Comparison of ENCODE assay signal across 2 cellular contexts in genomic region chr5:154210163-154210562, GRCh38.
TF ChIP-seq lines count a peak whose summit lies in the region.

No MANE protein-coding gene starts in this region.

TF ChIP-seq in GM23338, 12 proteins besides CTCF, POLR2A, EP300 and RAD21:
- TF ChIP-seq NANOG (IDR thresholded peaks at IDR 0.05; ENCODE audit: borderline replicate concordance) = no peak
- TF ChIP-seq, protein P1, sequence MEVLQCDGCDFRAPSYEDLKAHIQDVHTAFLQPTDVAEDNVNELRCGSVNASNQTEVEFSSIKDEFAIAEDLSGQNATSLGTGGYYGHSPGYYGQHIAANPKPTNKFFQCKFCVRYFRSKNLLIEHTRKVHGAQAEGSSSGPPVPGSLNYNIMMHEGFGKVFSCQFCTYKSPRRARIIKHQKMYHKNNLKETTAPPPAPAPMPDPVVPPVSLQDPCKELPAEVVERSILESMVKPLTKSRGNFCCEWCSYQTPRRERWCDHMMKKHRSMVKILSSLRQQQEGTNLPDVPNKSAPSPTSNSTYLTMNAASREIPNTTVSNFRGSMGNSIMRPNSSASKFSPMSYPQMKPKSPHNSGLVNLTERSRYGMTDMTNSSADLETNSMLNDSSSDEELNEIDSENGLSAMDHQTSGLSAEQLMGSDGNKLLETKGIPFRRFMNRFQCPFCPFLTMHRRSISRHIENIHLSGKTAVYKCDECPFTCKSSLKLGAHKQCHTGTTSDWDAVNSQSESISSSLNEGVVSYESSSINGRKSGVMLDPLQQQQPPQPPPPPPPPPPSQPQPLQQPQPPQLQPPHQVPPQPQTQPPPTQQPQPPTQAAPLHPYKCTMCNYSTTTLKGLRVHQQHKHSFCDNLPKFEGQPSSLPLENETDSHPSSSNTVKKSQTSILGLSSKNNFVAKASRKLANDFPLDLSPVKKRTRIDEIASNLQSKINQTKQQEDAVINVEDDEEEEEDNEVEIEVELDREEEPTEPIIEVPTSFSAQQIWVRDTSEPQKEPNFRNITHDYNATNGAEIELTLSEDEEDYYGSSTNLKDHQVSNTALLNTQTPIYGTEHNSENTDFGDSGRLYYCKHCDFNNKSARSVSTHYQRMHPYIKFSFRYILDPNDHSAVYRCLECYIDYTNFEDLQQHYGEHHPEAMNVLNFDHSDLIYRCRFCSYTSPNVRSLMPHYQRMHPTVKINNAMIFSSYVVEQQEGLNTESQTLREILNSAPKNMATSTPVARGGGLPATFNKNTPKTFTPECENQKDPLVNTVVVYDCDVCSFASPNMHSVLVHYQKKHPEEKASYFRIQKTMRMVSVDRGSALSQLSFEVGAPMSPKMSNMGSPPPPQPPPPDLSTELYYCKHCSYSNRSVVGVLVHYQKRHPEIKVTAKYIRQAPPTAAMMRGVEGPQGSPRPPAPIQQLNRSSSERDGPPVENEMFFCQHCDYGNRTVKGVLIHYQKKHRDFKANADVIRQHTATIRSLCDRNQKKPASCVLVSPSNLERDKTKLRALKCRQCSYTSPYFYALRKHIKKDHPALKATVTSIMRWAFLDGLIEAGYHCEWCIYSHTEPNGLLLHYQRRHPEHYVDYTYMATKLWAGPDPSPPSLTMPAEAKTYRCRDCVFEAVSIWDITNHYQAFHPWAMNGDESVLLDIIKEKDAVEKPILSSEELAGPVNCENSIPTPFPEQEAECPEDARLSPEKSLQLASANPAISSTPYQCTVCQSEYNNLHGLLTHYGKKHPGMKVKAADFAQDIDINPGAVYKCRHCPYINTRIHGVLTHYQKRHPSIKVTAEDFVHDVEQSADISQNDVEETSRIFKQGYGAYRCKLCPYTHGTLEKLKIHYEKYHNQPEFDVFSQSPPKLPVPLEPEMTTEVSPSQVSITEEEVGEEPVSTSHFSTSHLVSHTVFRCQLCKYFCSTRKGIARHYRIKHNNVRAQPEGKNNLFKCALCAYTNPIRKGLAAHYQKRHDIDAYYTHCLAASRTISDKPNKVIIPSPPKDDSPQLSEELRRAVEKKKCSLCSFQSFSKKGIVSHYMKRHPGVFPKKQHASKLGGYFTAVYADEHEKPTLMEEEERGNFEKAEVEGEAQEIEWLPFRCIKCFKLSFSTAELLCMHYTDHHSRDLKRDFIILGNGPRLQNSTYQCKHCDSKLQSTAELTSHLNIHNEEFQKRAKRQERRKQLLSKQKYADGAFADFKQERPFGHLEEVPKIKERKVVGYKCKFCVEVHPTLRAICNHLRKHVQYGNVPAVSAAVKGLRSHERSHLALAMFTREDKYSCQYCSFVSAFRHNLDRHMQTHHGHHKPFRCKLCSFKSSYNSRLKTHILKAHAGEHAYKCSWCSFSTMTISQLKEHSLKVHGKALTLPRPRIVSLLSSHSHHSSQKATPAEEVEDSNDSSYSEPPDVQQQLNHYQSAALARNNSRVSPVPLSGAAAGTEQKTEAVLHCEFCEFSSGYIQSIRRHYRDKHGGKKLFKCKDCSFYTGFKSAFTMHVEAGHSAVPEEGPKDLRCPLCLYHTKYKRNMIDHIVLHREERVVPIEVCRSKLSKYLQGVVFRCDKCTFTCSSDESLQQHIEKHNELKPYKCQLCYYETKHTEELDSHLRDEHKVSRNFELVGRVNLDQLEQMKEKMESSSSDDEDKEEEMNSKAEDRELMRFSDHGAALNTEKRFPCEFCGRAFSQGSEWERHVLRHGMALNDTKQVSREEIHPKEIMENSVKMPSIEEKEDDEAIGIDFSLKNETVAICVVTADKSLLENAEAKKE (CRISPR knock-in tag; IDR thresholded peaks at IDR 0.05) = no peak
- no peak for TF ChIP-seq STAT1 (IDR thresholded peaks at IDR 0.05; ENCODE audit: unreplicated experiment)
- no peak for TF ChIP-seq ZNF331 (CRISPR knock-in tag; IDR thresholded peaks at IDR 0.05; ENCODE audit: low read depth)
- no peak for TF ChIP-seq JUNB (IDR thresholded peaks at IDR 0.05; ENCODE audit: unreplicated experiment)
- no peak for TF ChIP-seq POLR2AphosphoS5 (IDR thresholded peaks at IDR 0.05; ENCODE audit: low read depth)
- TF ChIP-seq ETS1 (IDR thresholded peaks at IDR 0.05) = no peak
- no peak for TF ChIP-seq CREB1 (CRISPR knock-in tag; IDR thresholded peaks at IDR 0.05; ENCODE audit: low read depth)
- TF ChIP-seq, protein P2, sequence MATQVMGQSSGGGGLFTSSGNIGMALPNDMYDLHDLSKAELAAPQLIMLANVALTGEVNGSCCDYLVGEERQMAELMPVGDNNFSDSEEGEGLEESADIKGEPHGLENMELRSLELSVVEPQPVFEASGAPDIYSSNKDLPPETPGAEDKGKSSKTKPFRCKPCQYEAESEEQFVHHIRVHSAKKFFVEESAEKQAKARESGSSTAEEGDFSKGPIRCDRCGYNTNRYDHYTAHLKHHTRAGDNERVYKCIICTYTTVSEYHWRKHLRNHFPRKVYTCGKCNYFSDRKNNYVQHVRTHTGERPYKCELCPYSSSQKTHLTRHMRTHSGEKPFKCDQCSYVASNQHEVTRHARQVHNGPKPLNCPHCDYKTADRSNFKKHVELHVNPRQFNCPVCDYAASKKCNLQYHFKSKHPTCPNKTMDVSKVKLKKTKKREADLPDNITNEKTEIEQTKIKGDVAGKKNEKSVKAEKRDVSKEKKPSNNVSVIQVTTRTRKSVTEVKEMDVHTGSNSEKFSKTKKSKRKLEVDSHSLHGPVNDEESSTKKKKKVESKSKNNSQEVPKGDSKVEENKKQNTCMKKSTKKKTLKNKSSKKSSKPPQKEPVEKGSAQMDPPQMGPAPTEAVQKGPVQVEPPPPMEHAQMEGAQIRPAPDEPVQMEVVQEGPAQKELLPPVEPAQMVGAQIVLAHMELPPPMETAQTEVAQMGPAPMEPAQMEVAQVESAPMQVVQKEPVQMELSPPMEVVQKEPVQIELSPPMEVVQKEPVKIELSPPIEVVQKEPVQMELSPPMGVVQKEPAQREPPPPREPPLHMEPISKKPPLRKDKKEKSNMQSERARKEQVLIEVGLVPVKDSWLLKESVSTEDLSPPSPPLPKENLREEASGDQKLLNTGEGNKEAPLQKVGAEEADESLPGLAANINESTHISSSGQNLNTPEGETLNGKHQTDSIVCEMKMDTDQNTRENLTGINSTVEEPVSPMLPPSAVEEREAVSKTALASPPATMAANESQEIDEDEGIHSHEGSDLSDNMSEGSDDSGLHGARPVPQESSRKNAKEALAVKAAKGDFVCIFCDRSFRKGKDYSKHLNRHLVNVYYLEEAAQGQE (IDR thresholded peaks at IDR 0.05; ENCODE audit: unreplicated experiment) = no peak
- no peak for TF ChIP-seq EZH2 (IDR thresholded peaks at IDR 0.05; ENCODE audit: low read depth, unreplicated experiment)
- TF ChIP-seq EZH2phosphoT487 (IDR thresholded peaks at IDR 0.05; ENCODE audit: unreplicated experiment) = no peak
- TF ChIP-seq ZNF114 (CRISPR knock-in tag; IDR thresholded peaks at IDR 0.05) = no peak

TF ChIP-seq in H1, 55 proteins besides CTCF, POLR2A, EP300 and RAD21:
- TF ChIP-seq TBP (IDR thresholded peaks at IDR 0.05; ENCODE audit: low read depth, low read length) = no peak
- TF ChIP-seq RNF2 (IDR thresholded peaks at IDR 0.05; ENCODE audit: borderline replicate concordance, low read depth, low read length, missing control alignments, poor library complexity, severe bottlenecking) = no peak
- no peak for TF ChIP-seq TAF1 (IDR thresholded peaks at IDR 0.05; ENCODE audit: low read depth, low read length)
- TF ChIP-seq SIN3A (conservative IDR thresholded peaks at IDR 0.05 in 1 of 2, IDR thresholded peaks at IDR 0.05 in 1 of 2; ENCODE audit: low read depth in 1 of 2, low read length in 2 of 2) = no peak
- TF ChIP-seq SP1 (IDR thresholded peaks at IDR 0.05; ENCODE audit: low read depth, low read length) = no peak
- no peak for TF ChIP-seq BACH1 (IDR thresholded peaks at IDR 0.05; ENCODE audit: low read length)
- TF ChIP-seq ATF2 (IDR thresholded peaks at IDR 0.05; ENCODE audit: low read length) = no peak
- TF ChIP-seq JUND (IDR thresholded peaks at IDR 0.05; ENCODE audit: low read length) = no peak
- TF ChIP-seq KDM1A (IDR thresholded peaks at IDR 0.05; ENCODE audit: borderline replicate concordance, low read length) = no peak
- no peak for TF ChIP-seq TCF12 (IDR thresholded peaks at IDR 0.05; ENCODE audit: low read depth, low read length)
- no peak for TF ChIP-seq SRF (IDR thresholded peaks at IDR 0.05; ENCODE audit: low read depth, low read length)
- TF ChIP-seq SUZ12 (IDR thresholded peaks at IDR 0.05; ENCODE audit: low read length) = no peak
- no peak for TF ChIP-seq TAF7 (optimal IDR thresholded peaks at IDR 0.05; ENCODE audit: borderline replicate concordance, low read depth, low read length)
- no peak for TF ChIP-seq HDAC6 (IDR thresholded peaks at IDR 0.05; ENCODE audit: low read depth, low read length)
- no peak for TF ChIP-seq CHD7 (IDR thresholded peaks at IDR 0.05; ENCODE audit: insufficient replicate concordance, low read length)
